Comparison of ENCODE assay signal across 25 cellular contexts in the genomic region with DNA sequence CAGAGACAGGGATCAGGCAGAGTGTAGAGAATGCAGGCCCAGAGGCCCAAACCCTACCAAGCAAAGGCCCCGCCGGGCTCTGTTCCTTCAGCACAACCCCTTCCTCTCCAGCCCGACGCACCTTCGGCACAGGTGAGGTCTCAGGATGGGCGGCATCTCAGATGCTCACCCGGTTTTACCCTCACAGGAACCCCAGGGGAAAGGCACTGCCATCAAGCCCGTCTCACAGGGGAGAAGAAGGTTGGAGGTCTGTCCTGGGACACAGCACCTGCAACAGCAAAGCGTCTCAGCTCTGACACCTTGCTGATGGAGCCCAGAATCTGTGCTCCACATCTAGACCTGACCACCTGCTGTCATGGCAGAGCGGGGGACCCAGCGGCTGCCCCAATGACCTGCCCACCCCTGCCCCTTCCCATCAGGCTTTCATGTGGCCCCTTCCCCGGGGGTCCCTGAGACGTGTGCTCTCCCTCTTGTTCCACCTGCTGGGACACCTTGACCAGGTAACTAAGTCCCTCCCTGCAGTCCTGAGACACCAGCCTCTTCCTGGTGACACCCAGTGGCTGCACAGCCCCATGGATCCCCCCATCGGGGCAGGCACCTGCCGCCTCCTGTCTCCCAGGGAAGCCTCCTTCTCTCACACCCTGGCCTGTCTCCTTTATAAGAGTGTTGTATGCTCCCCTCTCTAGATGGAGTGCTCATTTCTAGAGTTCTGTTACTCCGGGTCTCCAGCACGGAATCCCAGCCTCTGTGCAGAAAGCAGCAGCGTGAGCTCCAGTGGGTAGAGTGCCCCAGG.
"Had no signal": no experiment of that assay in that cellular context is flagged by ENCODE, and none has a peak within 500 bp of the region (broad histone marks: within the 10 kb centered on the region; RNA-seq: fewer than 3 reads in every experiment).

No MANE protein-coding gene starts in this region.

- H3K9me3 ChIP-seq: right lobe of liver had no signal

- H3K36me3 ChIP-seq: left ventricle myocardium inferior, right lobe of liver had no signal

- H3K27ac Mint-ChIP-seq: activated CD4-positive, alpha-beta memory T cell treated with anti-CD3 and anti-CD28 coated beads for 36 hours; activated naive CD4-positive, alpha-beta T cell treated with anti-CD3 and anti-CD28 coated beads for 36 hours; dendritic cell treated with granulocyte-macrophage colony-stimulating factor and Interleukin-4, amounts not matched to agents 40 ng/mL and 50 ng/mL, for 4 days; immature natural killer cell; nephron; T-helper 1 cell treated with Interleukin-12 subunit alpha and Interleukin-12 subunit beta and Interleukin-4 antibody, amounts not matched to agents 30 μg/mL and 1 μg/mL, for 36 hours had no signal

- H3K4me3 Mint-ChIP-seq: activated CD4-positive, alpha-beta memory T cell treated with anti-CD3 and anti-CD28 coated beads for 36 hours; activated naive CD4-positive, alpha-beta T cell treated with anti-CD3 and anti-CD28 coated beads for 36 hours; brain; dendritic cell treated with granulocyte-macrophage colony-stimulating factor and Interleukin-4, amounts not matched to agents 40 ng/mL and 50 ng/mL, for 4 days; immature natural killer cell; nephron; T-helper 1 cell treated with Interleukin-12 subunit alpha and Interleukin-12 subunit beta and Interleukin-4 antibody, amounts not matched to agents 30 μg/mL and 1 μg/mL, for 36 hours had no signal

- H3K4me1 Mint-ChIP-seq: brain, immature natural killer cell, nephron had no signal

- H3K9me3 Mint-ChIP-seq: activated CD4-positive, alpha-beta memory T cell treated with anti-CD3 and anti-CD28 coated beads for 36 hours; activated naive CD4-positive, alpha-beta T cell treated with anti-CD3 and anti-CD28 coated beads for 36 hours; dendritic cell treated with granulocyte-macrophage colony-stimulating factor and Interleukin-4, amounts not matched to agents 40 ng/mL and 50 ng/mL, for 4 days; nephron; T-helper 1 cell treated with Interleukin-12 subunit alpha and Interleukin-12 subunit beta and Interleukin-4 antibody, amounts not matched to agents 30 μg/mL and 1 μg/mL, for 36 hours had no signal

- DNase-seq: activated CD4-positive, alpha-beta memory T cell treated with anti-CD3 and anti-CD28 coated beads for 36 hours; activated CD4-positive, alpha-beta T cell treated with anti-CD3 and anti-CD28 coated beads for 4 hours; activated CD4-positive, CD25-positive, alpha-beta regulatory T cell; activated naive CD4-positive, alpha-beta T cell treated with anti-CD3 and anti-CD28 coated beads for 36 hours; activated T-cell treated with anti-CD3 and anti-CD28 coated beads, Interleukin-2, amount 50 U/mL, for 48 hours; anterior cingulate cortex; effector CD4-positive, alpha-beta T cell; foreskin keratinocyte; immature natural killer cell; kidney glomerular epithelial cell; left ventricle myocardium inferior; mammary epithelial cell; midbrain; right lobe of liver; small intestine; stimulated activated CD4-positive, alpha-beta T cell treated with anti-CD3 and anti-CD28 coated beads, Interleukin-15, amount 100 ng/mL, for 24 hours; stimulated activated CD8-positive, alpha-beta memory T cell treated with anti-CD3 and anti-CD28 coated beads, Interleukin-4, amount 100 ng/mL, for 48 hours; stimulated activated naive CD4-positive, alpha-beta T cell treated with Interleukin-2 at 50 U/mL for 16 hours; substantia nigra; T1000 had no signal

- ATAC-seq: foreskin keratinocyte, right lobe of liver had no signal

- H3K27me3 Mint-ChIP-seq: activated CD4-positive, alpha-beta memory T cell treated with anti-CD3 and anti-CD28 coated beads for 36 hours; brain; dendritic cell treated with granulocyte-macrophage colony-stimulating factor and Interleukin-4, amounts not matched to agents 40 ng/mL and 50 ng/mL, for 4 days had no signal

- H3K4me3 ChIP-seq: left ventricle myocardium inferior, right lobe of liver, tibial nerve had no signal

- H3K36me3 Mint-ChIP-seq: activated CD4-positive, alpha-beta memory T cell treated with anti-CD3 and anti-CD28 coated beads for 36 hours; immature natural killer cell had no signal

- H3K27me3 ChIP-seq: foreskin keratinocyte, right lobe of liver, tibial nerve had no signal

- H3K27ac ChIP-seq: foreskin keratinocyte, left ventricle myocardium inferior, right lobe of liver, tibial nerve had no signal
